ENCODE assay signal across 8 cellular contexts in the genomic region with DNA sequence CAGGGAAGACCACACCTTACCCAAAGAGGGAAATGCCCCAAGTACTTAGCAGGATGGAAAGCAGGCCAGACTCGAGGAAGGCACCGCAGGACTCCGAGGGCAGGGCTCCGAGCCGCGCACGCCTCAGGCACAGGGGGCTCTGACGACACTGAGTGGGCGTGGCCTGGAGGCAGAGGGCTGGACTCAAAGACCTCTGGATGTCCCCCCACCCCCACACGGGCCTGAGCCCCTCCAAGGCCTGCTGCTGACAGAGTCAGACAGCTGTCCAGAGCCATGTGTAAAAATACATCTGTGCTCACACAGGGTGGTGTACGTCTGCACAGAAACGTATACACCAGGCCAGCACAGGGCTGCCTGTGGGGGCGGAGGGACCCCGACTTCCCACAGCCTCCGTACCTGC. TPM values are rescaled to one million over a fixed set of nuclear protein-coding genes. Genes with fewer than 3 reads are reported as not detected.
DNase-seq lines count a peak whose midpoint lies in the region; ATAC-seq and TF ChIP-seq lines count a peak whose summit lies in the region.

No MANE protein-coding gene starts in this region.

- no peaks in the 10 kb centered on the region for H3K27me3 ChIP-seq in liver (ENCODE audit: control insufficient read depth in 4 of 4, insufficient read depth in 4 of 4, low read length in 3 of 4)

- H3K4me3 ChIP-seq in choroid plexus epithelial cell (ENCODE audit: low read depth, low read length) (peak overlapping the region; percentile 74), liver (ENCODE audit: low read depth in 1 of 3, low read length in 3 of 3) (peak overlapping the region; percentile 51 to 89 (median 74))

- peak; percentile 67 for ATAC-seq in SK-N-SH treated with all-trans-retinoic acid at 6 μM for 48 hours
- peak; percentile 18 for ATAC-seq in stimulated activated naive CD8-positive, alpha-beta T cell treated with anti-CD3 and anti-CD28 coated beads, Interleukin-15, amount 100 ng/mL, for 72 hours
- no peak for ATAC-seq in HG03457 (IDR thresholded peaks at IDR 0.05; ENCODE audit: unreplicated experiment)

- peak overlapping the region; percentile 73 to 86 for H3K27ac Mint-ChIP-seq in stimulated activated naive CD8-positive, alpha-beta T cell treated with anti-CD3 and anti-CD28 coated beads, Interleukin-15, amount 100 ng/mL, for 72 hours

- TF ChIP-seq RAD21 in liver (IDR thresholded peaks at IDR 0.05), result no peak

- H3K9me3 Mint-ChIP-seq in stimulated activated naive CD8-positive, alpha-beta T cell treated with anti-CD3 and anti-CD28 coated beads, Interleukin-15, amount 100 ng/mL, for 72 hours, result no peaks in the 10 kb centered on the region

- H3K27me3 Mint-ChIP-seq in stimulated activated naive CD8-positive, alpha-beta T cell treated with anti-CD3 and anti-CD28 coated beads, Interleukin-15, amount 100 ng/mL, for 72 hours, result peaks cover 13% of the 10 kb centered on the region

- H3K36me3 ChIP-seq in liver (ENCODE audit: control insufficient read depth in 4 of 4, insufficient read depth in 3 of 4, low read depth in 1 of 4, low read length in 3 of 4), result no peaks in the 10 kb centered on the region

- H3K4me3 Mint-ChIP-seq in stimulated activated naive CD8-positive, alpha-beta T cell treated with anti-CD3 and anti-CD28 coated beads, Interleukin-15, amount 100 ng/mL, for 72 hours, result peak overlapping the region; percentile 92 to 93

- no peak for TF ChIP-seq CTCF in choroid plexus epithelial cell (conservative IDR thresholded peaks at IDR 0.05; ENCODE audit: low read depth, low read length)
- no peak for TF ChIP-seq CTCF in liver (IDR thresholded peaks at IDR 0.05; ENCODE audit: low read depth, low read length, missing input control)

- peaks cover 83% of the 10 kb centered on the region for H3K4me1 Mint-ChIP-seq in stimulated activated naive CD8-positive, alpha-beta T cell treated with anti-CD3 and anti-CD28 coated beads, Interleukin-15, amount 100 ng/mL, for 72 hours

- peak overlapping the region; percentile 75 to 76 for H3K27ac ChIP-seq in liver (ENCODE audit: low read depth in 1 of 2, low read length in 2 of 2)

- H3K4me1 ChIP-seq in liver (ENCODE audit: control insufficient read depth in 4 of 4, insufficient read depth in 4 of 4, low read length in 3 of 4), result peaks cover 38 to 69% (median 59%) of the 10 kb centered on the region in 4 donors

- WGBS in liver, result 4% methylated on average over 15 of the region's 15 CpGs

- DNase-seq in activated effector memory CD4-positive, alpha-beta T cell treated with anti-CD3 and anti-CD28 coated beads, Interleukin-2, amount 50 U/mL, for 16 hours, result peak; percentile 78
- no peak for DNase-seq in activated effector memory CD4-positive, alpha-beta T cell treated with Interleukin-2 at 50 U/mL for 16 hours
- peak; percentile 78 for DNase-seq in choroid plexus epithelial cell (ENCODE audit: low read depth)
- peak in 1 of 2 donors; percentile 41 for DNase-seq in stimulated activated naive CD8-positive, alpha-beta T cell treated with anti-CD3 and anti-CD28 coated beads, Interleukin-15, amount 100 ng/mL, for 72 hours
- DNase-seq in NK-92 (lab: John Stamatoyannopoulos, UW; ENCODE audit: unreplicated experiment), result no peak

- H3K9ac ChIP-seq in liver (ENCODE audit: low read depth in 1 of 2, low read length in 2 of 2), result peak overlapping the region; percentile 77 to 82

- H3K9me3 ChIP-seq in liver (ENCODE audit: control insufficient read depth in 4 of 4, low read length in 3 of 4), result no peaks in the 10 kb centered on the region

TF ChIP-seq in SK-N-SH treated with all-trans-retinoic acid at 6 μM for 48 hours, 23 proteins besides CTCF, POLR2A, EP300 and RAD21 (continues in another document):
- TF ChIP-seq ZNF8 (CRISPR knock-in tag; IDR thresholded peaks at IDR 0.05), result no peak
- TF ChIP-seq ZNF565 (CRISPR knock-in tag; conservative IDR thresholded peaks at IDR 0.05; ENCODE audit: low read depth), result no peak
- TF ChIP-seq ISL1 (CRISPR knock-in tag; IDR thresholded peaks at IDR 0.05), result no peak
- TF ChIP-seq, protein P1, sequence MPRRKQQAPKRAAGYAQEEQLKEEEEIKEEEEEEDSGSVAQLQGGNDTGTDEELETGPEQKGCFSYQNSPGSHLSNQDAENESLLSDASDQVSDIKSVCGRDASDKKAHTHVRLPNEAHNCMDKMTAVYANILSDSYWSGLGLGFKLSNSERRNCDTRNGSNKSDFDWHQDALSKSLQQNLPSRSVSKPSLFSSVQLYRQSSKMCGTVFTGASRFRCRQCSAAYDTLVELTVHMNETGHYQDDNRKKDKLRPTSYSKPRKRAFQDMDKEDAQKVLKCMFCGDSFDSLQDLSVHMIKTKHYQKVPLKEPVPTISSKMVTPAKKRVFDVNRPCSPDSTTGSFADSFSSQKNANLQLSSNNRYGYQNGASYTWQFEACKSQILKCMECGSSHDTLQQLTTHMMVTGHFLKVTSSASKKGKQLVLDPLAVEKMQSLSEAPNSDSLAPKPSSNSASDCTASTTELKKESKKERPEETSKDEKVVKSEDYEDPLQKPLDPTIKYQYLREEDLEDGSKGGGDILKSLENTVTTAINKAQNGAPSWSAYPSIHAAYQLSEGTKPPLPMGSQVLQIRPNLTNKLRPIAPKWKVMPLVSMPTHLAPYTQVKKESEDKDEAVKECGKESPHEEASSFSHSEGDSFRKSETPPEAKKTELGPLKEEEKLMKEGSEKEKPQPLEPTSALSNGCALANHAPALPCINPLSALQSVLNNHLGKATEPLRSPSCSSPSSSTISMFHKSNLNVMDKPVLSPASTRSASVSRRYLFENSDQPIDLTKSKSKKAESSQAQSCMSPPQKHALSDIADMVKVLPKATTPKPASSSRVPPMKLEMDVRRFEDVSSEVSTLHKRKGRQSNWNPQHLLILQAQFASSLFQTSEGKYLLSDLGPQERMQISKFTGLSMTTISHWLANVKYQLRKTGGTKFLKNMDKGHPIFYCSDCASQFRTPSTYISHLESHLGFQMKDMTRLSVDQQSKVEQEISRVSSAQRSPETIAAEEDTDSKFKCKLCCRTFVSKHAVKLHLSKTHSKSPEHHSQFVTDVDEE (CRISPR knock-in tag; IDR thresholded peaks at IDR 0.05), result no peak
- TF ChIP-seq OSR1 (CRISPR knock-in tag; IDR thresholded peaks at IDR 0.05), result no peak
- TF ChIP-seq ZNF70 (CRISPR knock-in tag; IDR thresholded peaks at IDR 0.05), result no peak
- no peak for TF ChIP-seq PPARA (CRISPR knock-in tag; IDR thresholded peaks at IDR 0.05; ENCODE audit: borderline replicate concordance)
- no peak for TF ChIP-seq TOX (CRISPR knock-in tag; IDR thresholded peaks at IDR 0.05; ENCODE audit: borderline replicate concordance)
- no peak for TF ChIP-seq ZFP30 (CRISPR knock-in tag; IDR thresholded peaks at IDR 0.05)
- TF ChIP-seq BACH2 (CRISPR knock-in tag; IDR thresholded peaks at IDR 0.05; ENCODE audit: borderline replicate concordance), result no peak
- TF ChIP-seq ZFP3 (CRISPR knock-in tag; IDR thresholded peaks at IDR 0.05), result no peak

TF ChIP-seq in liver, 16 proteins besides CTCF, POLR2A, EP300 and RAD21:
- TF ChIP-seq NR2F2 (IDR thresholded peaks at IDR 0.05) (no peak), HNF4A (conservative IDR thresholded peaks at IDR 0.05) (peak in 1 of 2 donors; percentile 25), FOXA2 (IDR thresholded peaks at IDR 0.05) (no peak)
TF ChIP-seq in liver: peak in this region for 1.

RNA-seq across cellular contexts. Expression of a gene that starts 1.4 kb away (rescaled TPM):
- 100 to 1,000 TPM in 1 of 2 donors, 10 to 100 TPM in 1; 39.2 to 192 TPM for total RNA-seq in liver
- polyA plus RNA-seq in liver, result 10 to 100 TPM; 30.6 to 78.2 TPM

RNA-seq across cellular contexts. Expression of a gene that starts 6.8 kb away (rescaled TPM):
- total RNA-seq in liver, result 1 to 10 TPM; 5.4 to 9.4 TPM
- 1 to 10 TPM; 1.5 to 4.4 TPM for polyA plus RNA-seq in liver

RNA-seq across cellular contexts. Expression of a gene that starts 41.2 kb away (rescaled TPM):
- 10 to 100 TPM; 67.4 to 90.4 TPM for total RNA-seq in liver
- polyA plus RNA-seq in liver, result 100 to 1,000 TPM; 109 to 115 TPM

Comparison
In these comparisons a context has a peak if more than half of its experiments do, and no peak if none do; other contexts are left out.
1. DNase-seq: peak in activated effector memory CD4-positive, alpha-beta T cell treated with anti-CD3 and anti-CD28 coated beads, Interleukin-2, amount 50 U/mL, for 16 hours (single experiment) and choroid plexus epithelial cell (single experiment); none in activated effector memory CD4-positive, alpha-beta T cell treated with Interleukin-2 at 50 U/mL for 16 hours (single experiment) and NK-92 (single experiment).